ENCODE assay signal across 8 cellular contexts in the genomic region with DNA sequence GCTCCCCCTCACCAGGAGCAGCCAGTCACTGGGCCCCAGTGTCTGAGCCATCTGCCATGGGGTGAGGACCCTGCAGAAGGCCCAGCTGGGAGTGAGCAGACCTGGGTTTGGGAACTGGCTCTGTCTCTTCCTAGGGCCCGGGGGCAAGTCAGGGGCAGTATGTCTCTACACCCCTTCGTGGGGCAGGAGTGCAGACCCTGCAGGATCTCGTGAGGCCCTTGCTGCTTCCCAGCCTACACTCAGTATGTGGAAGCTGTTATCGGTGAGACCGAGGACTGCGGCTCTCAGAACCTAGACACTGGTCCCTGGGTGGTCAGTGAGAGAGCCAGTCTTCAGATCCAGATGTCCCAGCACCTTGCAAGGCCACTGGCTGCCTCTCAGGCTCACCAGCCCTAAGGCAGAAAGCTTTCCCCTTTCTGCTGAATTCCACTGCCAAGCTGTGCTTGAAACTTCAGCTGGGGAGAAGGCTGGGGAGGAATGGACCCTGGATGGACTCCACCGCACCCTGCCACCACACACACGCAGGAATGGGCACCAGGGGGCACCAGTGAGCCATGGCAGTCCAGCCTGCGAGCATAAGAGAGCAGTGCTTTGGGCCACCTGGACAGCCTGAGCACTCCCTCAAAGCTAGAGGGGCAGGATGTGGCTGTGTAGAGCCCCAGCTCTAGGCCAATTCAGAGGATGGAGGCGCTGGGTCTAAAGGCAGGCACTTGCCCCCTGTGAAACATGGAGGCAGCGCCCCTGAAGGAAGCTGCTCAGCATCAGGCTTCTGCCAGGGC. TPM values are rescaled to one million over a fixed set of nuclear protein-coding genes. Genes with fewer than 3 reads are reported as not detected.
DNase-seq lines count a peak whose midpoint lies in the region; ATAC-seq and TF ChIP-seq lines count a peak whose summit lies in the region.

No MANE protein-coding gene starts in this region.

- intact Hi-C loops in tibial artery (cut with DNase I; ENCODE audit: low total_unique reads) = loop anchor here (1.0 to 10.0 kb wide), 2 partner anchors 43 to 312 kb away; no protein-coding TSS in a partner anchor

- H3K9me3 Mint-ChIP-seq in osteocyte (ENCODE audit: unreplicated experiment) = peaks cover 3% of the 10 kb centered on the region

- CTCF ChIA-PET in RWPE1 (lab: Yijun Ruan, JAX) = interaction anchor here (0.5 to 2.0 kb wide), 15 partner anchors 11 to 1989 kb away, joined by 3 to 12 read pairs (median 4); partner anchors contain the start of gene DEPP1

- H3K9me3 ChIP-seq in tibial artery = no peaks in the 10 kb centered on the region

- H3K27ac Mint-ChIP-seq in osteocyte (ENCODE audit: unreplicated experiment) = no peak overlapping the region

- H3K4me3 Mint-ChIP-seq in osteocyte (ENCODE audit: unreplicated experiment) = no peak overlapping the region

- POLR2A ChIA-PET in RWPE1 (lab: Yijun Ruan, JAX; ENCODE audit: low non-redundant PET) = no interaction called here

- H3K27me3 ChIP-seq in tibial artery = no peaks in the 10 kb centered on the region

- ATAC-seq in GM21515 (IDR thresholded peaks at IDR 0.05; ENCODE audit: unreplicated experiment) = peak; percentile 94

- DNase-seq in EH (ENCODE audit: low read depth) (peak; percentile 81), HS-5 (ENCODE audit: low read depth) (peak; percentile 23), RWPE1 (ENCODE audit: low spot score) (peak; percentile 45), germinal center (ENCODE audit: low spot score) (peak; percentile 70), osteocyte (ENCODE audit: extremely low spot score, unreplicated experiment) (peak; percentile 95), tibial artery (peak; percentile 92 to 94)
- DNase-seq in activated effector memory CD4-positive, alpha-beta T cell treated with anti-CD3 and anti-CD28 coated beads, Interleukin-2, amount 50 U/mL, for 16 hours = peak; percentile 91

- peaks cover 14% of the 10 kb centered on the region for H3K27me3 Mint-ChIP-seq in osteocyte (ENCODE audit: unreplicated experiment)

- no peak overlapping the region for H3K27ac ChIP-seq in RWPE1
- H3K27ac ChIP-seq in tibial artery = peak overlapping the region; percentile 1 to 8

- peaks cover 0 to 34% (median 22%) of the 10 kb centered on the region in 4 donors for H3K4me1 ChIP-seq in tibial artery

- H3K4me1 Mint-ChIP-seq in osteocyte (ENCODE audit: unreplicated experiment) = peaks cover 11% of the 10 kb centered on the region

- no peaks in the 10 kb centered on the region for H3K36me3 Mint-ChIP-seq in osteocyte (ENCODE audit: unreplicated experiment)

- no peaks in the 10 kb centered on the region for H3K36me3 ChIP-seq in tibial artery

- peak; percentile 83 for TF ChIP-seq CTCF in RWPE1 (conservative IDR thresholded peaks at IDR 0.05; ENCODE audit: low read depth)
- TF ChIP-seq CTCF in osteocyte (IDR thresholded peaks at IDR 0.05) = peak; percentile 95
- TF ChIP-seq CTCF in tibial artery (IDR thresholded peaks at IDR 0.05) = peak; percentile 94 to 98

- H3K4me3 ChIP-seq in tibial artery = no peak overlapping the region

RNA-seq across cellular contexts. Expression of gene TMEM72, which starts 21.4 kb away (rescaled TPM):
- not detected in 2 replicates for total RNA-seq in osteocyte

RNA-seq across cellular contexts. Expression of gene RASSF4, which starts 27.1 kb away (rescaled TPM):
- total RNA-seq in osteocyte = 11.7 and 11.8 TPM in 2 replicates

RNA-seq across cellular contexts. Expression of gene DEPP1, which starts 46.1 kb away (rescaled TPM):
- total RNA-seq in osteocyte = 10.3 and 10.4 TPM in 2 replicates

Comparison
In these comparisons a context has a peak if more than half of its experiments do, and no peak if none do; other contexts are left out.
1. DNase-seq: peak in every context shown above with its lines; median percentile 95 in osteocyte; 93 in tibial artery; 91 in activated effector memory CD4-positive, alpha-beta T cell treated with anti-CD3 and anti-CD28 coated beads, Interleukin-2, amount 50 U/mL, for 16 hours; 81 in EH; 70 in germinal center; 45 in RWPE1; 23 in HS-5.